In the genomic region with DNA sequence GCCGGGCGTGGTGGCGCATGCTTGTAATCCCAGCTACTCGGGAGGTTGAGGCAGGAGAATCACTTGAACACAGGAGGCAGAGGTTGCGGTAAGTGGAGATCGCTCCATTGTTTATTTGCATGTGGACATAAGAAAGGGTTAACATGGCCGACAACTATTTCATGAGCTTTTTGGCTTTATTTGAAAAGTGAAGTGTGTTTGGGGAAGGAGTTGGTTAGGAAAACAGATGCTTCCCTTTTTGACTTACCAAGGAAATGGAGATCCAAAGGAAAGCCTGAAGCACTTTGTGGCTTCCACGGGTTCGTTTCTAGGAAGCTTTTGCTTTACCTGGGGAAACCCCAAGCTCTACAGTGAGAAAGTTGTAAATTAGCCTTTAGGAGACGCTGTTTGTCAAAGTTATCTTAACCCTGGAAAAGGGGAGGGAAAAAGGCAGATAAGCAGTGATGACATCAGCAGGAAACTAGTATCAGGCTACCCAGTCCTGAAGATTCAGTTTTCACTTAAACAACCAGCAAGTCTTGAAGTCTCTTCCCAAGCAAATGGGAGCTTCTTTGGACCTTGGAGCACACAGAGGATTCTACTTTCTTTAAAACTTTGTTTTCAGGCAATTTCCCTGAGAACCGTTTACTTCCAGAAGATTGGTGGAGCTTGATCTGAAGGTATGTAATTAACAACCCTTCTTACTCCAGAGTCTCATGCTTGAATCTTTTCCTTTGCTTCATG, we compare ENCODE assay signal across 8 cellular contexts. TPM values are rescaled to one million over a fixed set of nuclear protein-coding genes. Genes with fewer than 3 reads are reported as not detected.
DNase-seq lines count a peak whose midpoint lies in the region; ATAC-seq and TF ChIP-seq lines count a peak whose summit lies in the region.

A gene with protein sequence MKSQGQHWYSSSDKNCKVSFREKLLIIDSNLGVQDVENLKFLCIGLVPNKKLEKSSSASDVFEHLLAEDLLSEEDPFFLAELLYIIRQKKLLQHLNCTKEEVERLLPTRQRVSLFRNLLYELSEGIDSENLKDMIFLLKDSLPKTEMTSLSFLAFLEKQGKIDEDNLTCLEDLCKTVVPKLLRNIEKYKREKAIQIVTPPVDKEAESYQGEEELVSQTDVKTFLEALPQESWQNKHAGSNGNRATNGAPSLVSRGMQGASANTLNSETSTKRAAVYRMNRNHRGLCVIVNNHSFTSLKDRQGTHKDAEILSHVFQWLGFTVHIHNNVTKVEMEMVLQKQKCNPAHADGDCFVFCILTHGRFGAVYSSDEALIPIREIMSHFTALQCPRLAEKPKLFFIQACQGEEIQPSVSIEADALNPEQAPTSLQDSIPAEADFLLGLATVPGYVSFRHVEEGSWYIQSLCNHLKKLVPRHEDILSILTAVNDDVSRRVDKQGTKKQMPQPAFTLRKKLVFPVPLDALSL (plus strand): TSS at position 492 of the 723 bp plus-strand sequence. CDS start 2,637 bp downstream, outside the sequence.

- peak within 1 kb of the TSS; percentile 11 to 73 for H3K27ac ChIP-seq in uterus

- intact Hi-C loops in lower leg skin (cut with DNase I; ENCODE audit: low total_unique reads) (no loop called here), uterus (cut with DNase I; ENCODE audit: low total_unique reads) (no loop called here)

- H3K36me3 ChIP-seq in uterus = no peaks in the 10 kb centered on the region

- H3K4me1 ChIP-seq in uterus = no peaks in the 10 kb centered on the region

- 39% methylated on average over 11 of the region's 11 CpGs for WGBS in lower leg skin, 2 donors

- TF ChIP-seq CTCF in choroid plexus epithelial cell (conservative IDR thresholded peaks at IDR 0.05; ENCODE audit: low read depth, low read length) (peak; percentile 63), lower leg skin (IDR thresholded peaks at IDR 0.05) (no peak), uterus (IDR thresholded peaks at IDR 0.05) (peak in 1 of 4 experiments; percentile 26)

- DNase-seq in CD1c-positive myeloid dendritic cell (ENCODE audit: extremely low spot score) (peak; percentile 85), OCI-M2 (lab: John Stamatoyannopoulos, UW; ENCODE audit: unreplicated experiment) (peak; percentile 68), choroid plexus epithelial cell (ENCODE audit: low read depth) (peak; percentile 86), lower leg skin (ENCODE audit: low spot score in 2 of 2) (peak in 1 of 2 donors; percentile 20), uterus (no peak), SHP77 treated with DMSO at 0.1 percent for 48 hours (lab: John Stamatoyannopoulos, UW) (no peak)

- H3K9me3 ChIP-seq in uterus = no peaks in the 10 kb centered on the region

- H3K4me3 ChIP-seq in choroid plexus epithelial cell (ENCODE audit: low read depth, low read length) (peak within 1 kb of the TSS; percentile 61), lower leg skin (ENCODE audit: low read depth, poor library complexity, severe bottlenecking) (peak within 1 kb of the TSS; percentile 21), uterus (peak within 1 kb of the TSS; percentile 15 to 31)

- peak; percentile 79 for ATAC-seq in GM18870 (IDR thresholded peaks at IDR 0.05; ENCODE audit: unreplicated experiment)
- peak; percentile 39 for ATAC-seq in HG03103 (IDR thresholded peaks at IDR 0.05; ENCODE audit: low read depth, unreplicated experiment)

- H3K27me3 ChIP-seq in uterus = no peaks in the 10 kb centered on the region

- TF ChIP-seq POLR2A in lower leg skin (IDR thresholded peaks at IDR 0.05) = no peak
- peak in 1 of 2 donors; percentile 38 for TF ChIP-seq POLR2A in uterus (IDR thresholded peaks at IDR 0.05)

RNA-seq across cellular contexts. Expression of the gene that starts here (rescaled TPM):
- total RNA-seq in lower leg skin (1 to 10 TPM; 4.0 to 6.3 (median 4.2) TPM), uterus (10 to 100 TPM in 2 of 4 donors, 1 to 10 TPM in 2; 1.8 to 21.6 (median 11.7) TPM)

Comparison
In these comparisons a context has a peak if more than half of its experiments do, and no peak if none do; other contexts are left out.
1. DNase-seq: peak in CD1c-positive myeloid dendritic cell (single experiment), OCI-M2 (single experiment) and choroid plexus epithelial cell (single experiment); none in uterus (0 of 2) and SHP77 treated with DMSO at 0.1 percent for 48 hours (single experiment).
2. Peak in every context shown above with its lines, with median percentiles within 50 percentile points of each other: H3K4me3 ChIP-seq.